Comparison of ENCODE assay signal across 24 cellular contexts in the genomic region with DNA sequence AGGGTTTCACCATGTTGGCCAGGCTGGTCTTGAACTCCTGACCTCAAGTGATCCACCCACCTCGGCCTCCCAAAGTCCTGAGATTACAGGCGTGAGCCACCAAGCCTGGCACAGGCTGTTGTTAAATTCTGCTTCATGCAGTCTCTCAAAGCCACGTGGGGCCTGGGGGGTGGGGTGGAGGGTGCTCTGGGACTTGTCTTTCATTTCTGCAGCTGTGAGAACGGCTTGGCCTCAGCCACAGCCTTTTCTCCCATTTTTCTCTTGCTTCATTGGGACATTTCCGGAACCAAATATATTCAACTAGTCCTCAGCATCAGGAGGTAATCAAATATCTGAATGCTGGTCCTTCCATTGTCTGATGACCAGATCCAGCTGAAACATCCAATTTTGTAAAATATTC. TPM values are rescaled to one million over a fixed set of nuclear protein-coding genes. Genes with fewer than 3 reads are reported as not detected.
DNase-seq lines count a peak whose midpoint lies in the region; ATAC-seq and TF ChIP-seq lines count a peak whose summit lies in the region.
"Had no signal": no experiment of that assay in that cellular context is flagged by ENCODE, and none has a peak within 500 bp of the region (broad histone marks: within the 10 kb centered on the region; RNA-seq: fewer than 3 reads in every experiment).

No MANE protein-coding gene starts in this region.

- H3K4me3 ChIP-seq in cardiac fibroblast (replicated peaks in 1 of 2; ENCODE audit: low read depth in 2 of 2, low read length in 2 of 2) (no peak overlapping the region), left ventricle myocardium inferior (no peak overlapping the region), thoracic aorta (no peak overlapping the region)

- H3K4me1 ChIP-seq in left ventricle myocardium inferior (peaks cover 23% of the 10 kb centered on the region), thoracic aorta (ENCODE audit: control insufficient read depth in 1 of 2, low read depth in 2 of 2) (peaks cover 27 to 81% of the 10 kb centered on the region in 2 donors)

- H3K27ac ChIP-seq in left ventricle myocardium inferior (replicated peaks) (peak overlapping the region; percentile 54), thoracic aorta (peak overlapping the region; percentile 79 to 86)

- intact Hi-C loops in left ventricle myocardium inferior (cut with micrococcal nuclease), result no loop called here

- ATAC-seq in thoracic aorta (ENCODE audit: insufficient number of reproducible peaks, low FRiP score, low read depth), result no peak
- ATAC-seq in GM19035 (IDR thresholded peaks at IDR 0.05; ENCODE audit: unreplicated experiment), result no peak
- ATAC-seq: activated CD8-positive, alpha-beta T cell treated with anti-CD3 and anti-CD28 coated beads, Interleukin-2, amount 10 ng/mL, durations not matched to agents 7 days and 5 days had no signal

- TF ChIP-seq CTCF in cardiac fibroblast (IDR thresholded peaks at IDR 0.05; ENCODE audit: low read depth, low read length), result no peak
- TF ChIP-seq CTCF in left ventricle myocardium inferior (IDR thresholded peaks at IDR 0.05; ENCODE audit: borderline replicate concordance), result no peak
- no peak for TF ChIP-seq CTCF in thoracic aorta (IDR thresholded peaks at IDR 0.05)

- H3K9me3 ChIP-seq in left ventricle myocardium inferior (replicated peaks) (no peaks in the 10 kb centered on the region), thoracic aorta (no peaks in the 10 kb centered on the region)

- H3K36me3 ChIP-seq in left ventricle myocardium inferior, result no peaks in the 10 kb centered on the region
- no peaks in the 10 kb centered on the region for H3K36me3 ChIP-seq in thoracic aorta

- H3K27me3 ChIP-seq in left ventricle myocardium inferior (ENCODE audit: low read depth) (no peaks in the 10 kb centered on the region), thoracic aorta (replicated peaks; ENCODE audit: insufficient read depth) (no peaks in the 10 kb centered on the region)

- DNase-seq in H4 (ENCODE audit: low spot score) (peak; percentile 33), cardiac fibroblast (ENCODE audit: low read depth in 2 of 2) (peak; percentile 36 to 52), left ventricle myocardium inferior (peak; percentile 36), thoracic aorta (ENCODE audit: low spot score) (no peak), NCI-H345 treated with DMSO at 0.1 percent for 48 hours (lab: John Stamatoyannopoulos, UW; ENCODE audit: unreplicated experiment) (no peak), SHP77 treated with DMSO at 0.1 percent for 48 hours (lab: John Stamatoyannopoulos, UW) (no peak)
- DNase-seq: activated CD4-positive, CD25-positive, alpha-beta regulatory T cell treated with anti-CD3 and anti-CD28 coated beads, Interleukin-2, amount 50 U/mL, for 72 hours; activated CD8-positive, alpha-beta T cell treated with anti-CD3 and anti-CD28 coated beads, Interleukin-2, amount 10 ng/mL, durations not matched to agents 7 days and 5 days; activated T-cell treated with anti-CD3 and anti-CD28 coated beads, Interleukin-2, amount 50 U/mL, for 24 hours; CD8-positive, alpha-beta memory T cell; GF-D8; head of caudate nucleus; mesendoderm; NCI-H1092 treated with DMSO at 0.1 percent for 48 hours; NCI-H2227 treated with DMSO at 0.1 percent for 48 hours; OCI-M1; SHP77; stimulated activated CD4-positive, alpha-beta T cell treated with anti-CD3 and anti-CD28 coated beads, Interleukin-4, amount 100 ng/mL, for 4 hours; stimulated activated naive CD4-positive, alpha-beta T cell had no signal

RNA-seq across cellular contexts. Expression of a gene that starts 27.6 kb away (rescaled TPM):
- total RNA-seq in H4 (2014; rRNA removed; shearing (Covaris generic)), result not detected in 2 replicates
- total RNA-seq in left ventricle myocardium inferior, result not detected
- not detected for total RNA-seq in thoracic aorta
- total RNA-seq: activated CD8-positive, alpha-beta T cell treated with anti-CD3 and anti-CD28 coated beads, Interleukin-2, amount 10 ng/mL, durations not matched to agents 7 days and 5 days; B cell; bronchial epithelial cell; CD8-positive, alpha-beta memory T cell; myocyte; renal cortical epithelial cell had no signal

RNA-seq across cellular contexts. Expression of a gene that starts 39.1 kb away (rescaled TPM):
- total RNA-seq in H4 (2014; rRNA removed; shearing (Covaris generic)), result 25.5 and 33.3 TPM in 2 replicates
- 25.1 TPM for total RNA-seq in left ventricle myocardium inferior
- total RNA-seq in thoracic aorta, result 1 to 10 TPM in 1 of 2 donors, under 1 TPM in 1; 0.41 to 6.7 TPM

Comparison
In these comparisons a context has a peak if more than half of its experiments do, and no peak if none do; other contexts are left out.
1. DNase-seq: peak in H4 (single experiment), cardiac fibroblast (2 of 2) and left ventricle myocardium inferior (single experiment); none in thoracic aorta (single experiment), NCI-H345 treated with DMSO at 0.1 percent for 48 hours (single experiment) and SHP77 treated with DMSO at 0.1 percent for 48 hours (single experiment).